Comparison of ENCODE assay signal across 8 cellular contexts in genomic region chr5:56481147-56481997, GRCh38.
A peak's percentile ranks its signal among the peaks of the same experiment; 100 is the strongest.
DNase-seq lines count a peak whose midpoint lies in the region; ATAC-seq, FAIRE-seq and TF ChIP-seq lines count a peak whose summit lies in the region.
"Had no signal": no experiment of that assay in that cellular context is flagged by ENCODE, and none has a peak within 500 bp of the region (broad histone marks: within the 10 kb centered on the region; RNA-seq: fewer than 3 reads in every experiment).

No MANE protein-coding gene starts in this region.

- H3K4me1 ChIP-seq in upper lobe of right lung = peaks cover 19% of the 10 kb centered on the region

- H3K4me3 ChIP-seq in fibroblast of pulmonary artery (replicated peaks; ENCODE audit: low read depth, low read length) (peak overlapping the region; percentile 57), upper lobe of right lung (peak overlapping the region; percentile 64)

- intact Hi-C loops in natural killer cell (cut with micrococcal nuclease) (no loop called here), upper lobe of right lung (cut with DNase I) (no loop called here)

- peak; percentile 35 for FAIRE-seq in GM18507 (lab: Jason Lieb, UNC)
- FAIRE-seq: endometrium had no signal

- TF ChIP-seq CTCF in fibroblast of pulmonary artery (IDR thresholded peaks at IDR 0.05; ENCODE audit: low read length, missing control alignments) = peak; percentile 35
- TF ChIP-seq CTCF in natural killer cell (IDR thresholded peaks at IDR 0.05) = no peak
- TF ChIP-seq CTCF in upper lobe of right lung (IDR thresholded peaks at IDR 0.05) = peak; percentile 25

- H3K27ac ChIP-seq in upper lobe of right lung = peak overlapping the region; percentile 87

- H3K9me3 Mint-ChIP-seq in natural killer cell = no peaks in the 10 kb centered on the region

- H3K4me1 Mint-ChIP-seq in natural killer cell = peaks cover 8 to 22% of the 10 kb centered on the region in 2 donors

- peak overlapping the region; percentile 69 to 70 for H3K27ac Mint-ChIP-seq in natural killer cell

- ATAC-seq in natural killer cell (peak in 2 of 3 donors; percentile 63 to 65), upper lobe of right lung (peak; percentile 59), HG02852 (IDR thresholded peaks at IDR 0.05; ENCODE audit: unreplicated experiment) (no peak)

- no peaks in the 10 kb centered on the region for H3K27me3 ChIP-seq in upper lobe of right lung

- no peaks in the 10 kb centered on the region for H3K9me3 ChIP-seq in upper lobe of right lung

- DNase-seq in GM18507 (ENCODE audit: extremely low spot score, insufficient read length, low read depth) = peak; percentile 29
- DNase-seq in M059J (ENCODE audit: low read depth) = peak; percentile 44
- peak; percentile 27 for DNase-seq in activated T-helper 1 cell treated with Interleukin-2 at 50 U/mL for 16 hours (ENCODE audit: low read depth)
- DNase-seq in fibroblast of pulmonary artery (ENCODE audit: low read depth) = peak; percentile 51
- DNase-seq in natural killer cell = no peak
- DNase-seq in upper lobe of right lung = peak; percentile 70

- no peaks in the 10 kb centered on the region for H3K36me3 ChIP-seq in upper lobe of right lung

- H3K36me3 Mint-ChIP-seq in natural killer cell = no peaks in the 10 kb centered on the region

- H3K27me3 Mint-ChIP-seq in natural killer cell (ENCODE audit: low read depth in 2 of 2) = peaks cover 15 to 18% of the 10 kb centered on the region in 2 donors

- H3K4me3 Mint-ChIP-seq in natural killer cell = peak overlapping the region; percentile 90
